ENCODE assay signal across 8 cellular contexts in genomic region chr19:51689751-51690358, GRCh38. TPM values are rescaled to one million over a fixed set of nuclear protein-coding genes. Genes with fewer than 3 reads are reported as not detected.
DNase-seq lines count a peak whose midpoint lies in the region; TF ChIP-seq lines count a peak whose summit lies in the region.

No MANE protein-coding gene starts in this region.

- H3K36me3 ChIP-seq in tibial artery = peaks cover under 1 to 22% (median 7%) of the 10 kb centered on the region in 3 donors

- H3K27ac ChIP-seq in coronary artery (peak overlapping the region; percentile 99), tibial artery (peak overlapping the region; percentile 94 to 100)

- no peak for TF ChIP-seq CTCF in coronary artery (IDR thresholded peaks at IDR 0.05)
- TF ChIP-seq CTCF in tibial artery (IDR thresholded peaks at IDR 0.05) = no peak

- DNase-seq in OCI-M1 (lab: John Stamatoyannopoulos, UW) = peak; percentile 62
- no peak for DNase-seq in coronary artery (ENCODE audit: low spot score)
- peak; percentile 27 to 31 for DNase-seq in lung microvascular endothelial cell (ENCODE audit: low read depth in 2 of 2)
- DNase-seq in tibial artery = no peak
- DNase-seq in SW480 (ENCODE audit: low spot score) = no peak
- no peak for DNase-seq in putamen (ENCODE audit: low spot score)
- no peak for DNase-seq in stimulated activated CD8-positive, alpha-beta memory T cell treated with anti-CD3 and anti-CD28 coated beads, Interleukin-4, amount 100 ng/mL, for 48 hours

- intact Hi-C loops in tibial artery (cut with DNase I; ENCODE audit: low total_unique reads) = loop anchor here (10.0 kb wide), 1 partner anchor 325 kb away; the partner anchor contains the start of genes CLDND2 and ETFB

- H3K4me1 ChIP-seq in tibial artery = peaks cover 0 to 50% (median 34%) of the 10 kb centered on the region in 4 donors

- no peaks in the 10 kb centered on the region for H3K9me3 ChIP-seq in tibial artery

- no peaks in the 10 kb centered on the region for H3K27me3 ChIP-seq in tibial artery

- peak overlapping the region; percentile 18; the same call in 1 of the 2 replicates for H3K4me3 ChIP-seq in GM08714 (ENCODE audit: low read length)
- H3K4me3 ChIP-seq in coronary artery = peak overlapping the region; percentile 95
- H3K4me3 ChIP-seq in tibial artery = peak overlapping the region; percentile 71 to 97

RNA-seq across cellular contexts. Expression of gene SPACA6, which starts 3.3 kb away (rescaled TPM):
- total RNA-seq in lung microvascular endothelial cell = 3.9 and 7.7 TPM in 2 replicates

RNA-seq across cellular contexts. Expression of gene HAS1, which starts 33.9 kb away (rescaled TPM):
- 0.20 and 0.22 TPM in 2 replicates for total RNA-seq in lung microvascular endothelial cell

RNA-seq across cellular contexts. Expression of gene SIGLEC14, which starts 43.2 kb away (rescaled TPM):
- total RNA-seq in lung microvascular endothelial cell = not detected in 2 replicates

RNA-seq across cellular contexts. Expression of gene SIGLEC5, which starts 59.7 kb away (rescaled TPM):
- not detected in 2 replicates for total RNA-seq in lung microvascular endothelial cell

Comparison
In these comparisons a context has a peak if more than half of its experiments do, and no peak if none do; other contexts are left out.
1. H3K4me3 ChIP-seq: peak in every context shown above with its lines; median percentile 95 in coronary artery; 84 in tibial artery; 18 in GM08714.
2. DNase-seq: peak in OCI-M1 (single experiment) and lung microvascular endothelial cell (2 of 2); none in coronary artery (single experiment), tibial artery (0 of 2), SW480 (single experiment), putamen (single experiment) and stimulated activated CD8-positive, alpha-beta memory T cell treated with anti-CD3 and anti-CD28 coated beads, Interleukin-4, amount 100 ng/mL, for 48 hours (single experiment).